Comparison of ENCODE assay signal across 8 cellular contexts in genomic region chr6:96521625-96522468, GRCh38. TPM values are rescaled to one million over a fixed set of nuclear protein-coding genes. Genes with fewer than 3 reads are reported as not detected.
DNase-seq lines count a peak whose midpoint lies in the region; ATAC-seq, FAIRE-seq and TF ChIP-seq lines count a peak whose summit lies in the region.

TSS of gene UFL1 (plus strand) at chr6:96521806. CDS start at chr6:96521874, 68 bp downstream.

- H3K79me1 ChIP-seq in mesendoderm (ENCODE audit: low read length) = no peaks in the 10 kb centered on the region

- H3K27me3 Mint-ChIP-seq in activated CD8-positive, alpha-beta memory T cell treated with anti-CD3 and anti-CD28 coated beads, Interleukin-2, amount 10 ng/mL, durations not matched to agents 7 days and 5 days = no peaks in the 10 kb centered on the region
- H3K27me3 Mint-ChIP-seq in endodermal cell (ENCODE audit: insufficient read depth) = no peaks in the 10 kb centered on the region

- peak; percentile 95 for FAIRE-seq in HTR-8/SVneo (lab: Jason Lieb, UNC)

- H3K4me3 ChIP-seq in endodermal cell (ENCODE audit: low read length) (peak within 1 kb of the TSS; percentile 99), mesendoderm (ENCODE audit: low read length) (peak within 1 kb of the TSS; percentile 75)

- no peak within 1 kb of the TSS for H2BK15ac ChIP-seq in mesendoderm (replicated peaks; ENCODE audit: low read depth)

- DNase-seq in COLO829 (ENCODE audit: low spot score) (peak; percentile 58), HTR-8/SVneo (ENCODE audit: insufficient read length, low spot score) (peak; percentile 74), NOMO-1 treated with dmso at 0.1 percent for 144 hours (lab: John Stamatoyannopoulos, UW; ENCODE audit: unreplicated experiment) (peak; percentile 94), endodermal cell (peak; percentile 96), mesendoderm (peak; percentile 97)
- peak; percentile 96 for DNase-seq in activated CD8-positive, alpha-beta memory T cell treated with anti-CD3 and anti-CD28 coated beads, Interleukin-2, amount 10 ng/mL, durations not matched to agents 7 days and 5 days
- peak; percentile 83 for DNase-seq in stimulated activated CD8-positive, alpha-beta memory T cell treated with anti-CD3 and anti-CD28 coated beads, Interleukin-15, amount 100 ng/mL, for 1 hour (ENCODE audit: low read depth)

- H3K4ac ChIP-seq in mesendoderm (ENCODE audit: low read depth, low read length) = peak within 1 kb of the TSS; percentile 83

- CTCF ChIA-PET in activated CD8-positive, alpha-beta memory T cell treated with anti-CD3 and anti-CD28 coated beads, Interleukin-2, amount 10 ng/mL, durations not matched to agents 7 days and 5 days (lab: Charles Lee) = interaction anchor here (1.8 kb wide), 1 partner anchor 22 kb away, joined by 4 read pairs; no protein-coding TSS in a partner anchor

- H4K8ac ChIP-seq in mesendoderm (ENCODE audit: low read depth, low read length) = no peak within 1 kb of the TSS

- peak within 1 kb of the TSS; percentile 88 for H3K56ac ChIP-seq in mesendoderm (ENCODE audit: low read length)

- peak within 1 kb of the TSS; percentile 51 for H3K23ac ChIP-seq in mesendoderm (ENCODE audit: low read length)

- peak within 1 kb of the TSS; percentile 62 for H3K18ac ChIP-seq in mesendoderm (ENCODE audit: low read length)

- H3K9me3 Mint-ChIP-seq in activated CD8-positive, alpha-beta memory T cell treated with anti-CD3 and anti-CD28 coated beads, Interleukin-2, amount 10 ng/mL, durations not matched to agents 7 days and 5 days (ENCODE audit: low read depth) = no peaks in the 10 kb centered on the region
- no peaks in the 10 kb centered on the region for H3K9me3 Mint-ChIP-seq in endodermal cell

- H3K36me3 Mint-ChIP-seq in activated CD8-positive, alpha-beta memory T cell treated with anti-CD3 and anti-CD28 coated beads, Interleukin-2, amount 10 ng/mL, durations not matched to agents 7 days and 5 days = peaks cover 21% of the 10 kb centered on the region
- H3K36me3 Mint-ChIP-seq in endodermal cell (ENCODE audit: low read depth) = peaks cover 14% of the 10 kb centered on the region

- peak; percentile 11 for TF ChIP-seq CTCF in endodermal cell (conservative IDR thresholded peaks at IDR 0.05)

- no peak within 1 kb of the TSS for H2AK5ac ChIP-seq in mesendoderm (ENCODE audit: low read length)

- peak within 1 kb of the TSS; percentile 99 for H3K27ac Mint-ChIP-seq in activated CD8-positive, alpha-beta memory T cell treated with anti-CD3 and anti-CD28 coated beads, Interleukin-2, amount 10 ng/mL, durations not matched to agents 7 days and 5 days
- peak within 1 kb of the TSS; percentile 99 for H3K27ac Mint-ChIP-seq in endodermal cell

- peak within 1 kb of the TSS; percentile 64 for H3K4me2 ChIP-seq in mesendoderm (ENCODE audit: low read length)

- peaks cover 20% of the 10 kb centered on the region for H3K4me1 Mint-ChIP-seq in activated CD8-positive, alpha-beta memory T cell treated with anti-CD3 and anti-CD28 coated beads, Interleukin-2, amount 10 ng/mL, durations not matched to agents 7 days and 5 days
- H3K4me1 Mint-ChIP-seq in endodermal cell = peaks cover 19% of the 10 kb centered on the region

- H3K9ac ChIP-seq in endodermal cell (ENCODE audit: extremely low read depth, low read length, poor library complexity, severe bottlenecking) (peak within 1 kb of the TSS; percentile 88), mesendoderm (ENCODE audit: low read length) (peak within 1 kb of the TSS; percentile 91)

- 0% methylated on average over 1 to 64 of the region's 64 CpGs for WGBS in endodermal cell (ENCODE audit: insufficient coverage in 1 of 2, insufficient read length in 1 of 2), 2 experiments
- no CpG with 5 or more reads among the region's 64 CpGs for WGBS in mesendoderm (ENCODE audit: extremely low coverage, insufficient coverage, low lambda C conversion rate)

- no peak within 1 kb of the TSS for H4K5ac ChIP-seq in mesendoderm (ENCODE audit: low read length)

- H3K4me3 Mint-ChIP-seq in activated CD8-positive, alpha-beta memory T cell treated with anti-CD3 and anti-CD28 coated beads, Interleukin-2, amount 10 ng/mL, durations not matched to agents 7 days and 5 days = peak within 1 kb of the TSS; percentile 91
- peak within 1 kb of the TSS; percentile 99 for H3K4me3 Mint-ChIP-seq in endodermal cell

- no peaks in the 10 kb centered on the region for H3K27me3 ChIP-seq in endodermal cell (ENCODE audit: control insufficient read depth, insufficient read depth, low read length, poor library complexity, severe bottlenecking)
- H3K27me3 ChIP-seq in mesendoderm (ENCODE audit: insufficient read depth, low read length, poor library complexity) = no peaks in the 10 kb centered on the region

- H2BK120ac ChIP-seq in mesendoderm (ENCODE audit: low read depth, low read length) = no peak within 1 kb of the TSS

- H3K79me2 ChIP-seq in mesendoderm (ENCODE audit: control insufficient read depth, insufficient read depth, low read length) = no peaks in the 10 kb centered on the region

- H3K9me3 ChIP-seq in endodermal cell (ENCODE audit: control insufficient read depth, low read length) = no peaks in the 10 kb centered on the region

- peak within 1 kb of the TSS; percentile 40 for H2BK5ac ChIP-seq in mesendoderm (ENCODE audit: low read length)

- H3K27ac ChIP-seq in endodermal cell (ENCODE audit: low read depth, low read length) = peak within 1 kb of the TSS; percentile 90
- H3K27ac ChIP-seq in mesendoderm (ENCODE audit: low read depth, low read length) = peak within 1 kb of the TSS; percentile 72

- peak; percentile 96 for ATAC-seq in GM21367 (IDR thresholded peaks at IDR 0.05; ENCODE audit: unreplicated experiment)
- peak; percentile 97 for ATAC-seq in activated CD8-positive, alpha-beta memory T cell treated with anti-CD3 and anti-CD28 coated beads, Interleukin-2, amount 10 ng/mL, durations not matched to agents 7 days and 5 days

- H3K4me1 ChIP-seq in endodermal cell (ENCODE audit: control insufficient read depth, insufficient read depth, low read length) = peaks cover 4% of the 10 kb centered on the region
- H3K4me1 ChIP-seq in mesendoderm (ENCODE audit: control insufficient read depth, low read depth, low read length) = no peaks in the 10 kb centered on the region

- peaks cover 30% of the 10 kb centered on the region for H3K36me3 ChIP-seq in endodermal cell (ENCODE audit: control insufficient read depth, insufficient read depth, low read length)
- no peaks in the 10 kb centered on the region for H3K36me3 ChIP-seq in mesendoderm (ENCODE audit: control insufficient read depth, insufficient read depth, low read length)

RNA-seq across cellular contexts. Expression of gene UFL1, which starts in this region (rescaled TPM):
- 10 to 100 TPM; 18.1 to 18.2 TPM for total RNA-seq in activated CD8-positive, alpha-beta memory T cell treated with anti-CD3 and anti-CD28 coated beads, Interleukin-2, amount 10 ng/mL, durations not matched to agents 7 days and 5 days
- 10 to 100 TPM; 18.8 to 24.4 TPM for total RNA-seq in endodermal cell
- 29.4 TPM for polyA plus RNA-seq in endodermal cell (2013, experiment 1 of 2)
- 29.2 TPM for polyA plus RNA-seq in endodermal cell (2013, experiment 2 of 2)
- polyA plus RNA-seq in mesendoderm (2013, experiment 1 of 2) = 13.7 TPM
- 14.5 TPM for polyA plus RNA-seq in mesendoderm (2013, experiment 2 of 2)

Comparison
In these comparisons a context has a peak if more than half of its experiments do, and no peak if none do; other contexts are left out.
1. Peak in every context shown above with its lines: DNase-seq, ATAC-seq, H3K4me3 ChIP-seq and H3K27ac ChIP-seq.